18 cellular contexts compared by ENCODE assay signal in genomic region chrX:140163376-140164159, GRCh38.
A peak's percentile ranks its signal among the peaks of the same experiment; 100 is the strongest.
DNase-seq lines count a peak whose midpoint lies in the region; ATAC-seq and TF ChIP-seq lines count a peak whose summit lies in the region.
"Had no signal": no experiment of that assay in that cellular context is flagged by ENCODE, and none has a peak within 500 bp of the region (broad histone marks: within the 10 kb centered on the region; RNA-seq: fewer than 3 reads in every experiment).

No MANE protein-coding gene starts in this region.

- in situ Hi-C loops in astrocyte of the cerebellum (cut with HindIII; ENCODE audit: low sequenced_read_pairs), result no loop called here

- H3K4me1 Mint-ChIP-seq in GM23338, result no peaks in the 10 kb centered on the region

- no peaks in the 10 kb centered on the region for H3F3A ChIP-seq in GM23338 (replicated peaks; ENCODE audit: low read depth)

- no peaks in the 10 kb centered on the region for H3K4me1 ChIP-seq in GM23338 (ENCODE audit: insufficient read depth)
- H3K4me1 ChIP-seq: BE2C, Peyer's patch had no signal

- H3K4me2 ChIP-seq in GM23338, result no peak overlapping the region

- H3K36me3 Mint-ChIP-seq in GM23338 (ENCODE audit: low read depth), result no peaks in the 10 kb centered on the region

- H3K4me3 ChIP-seq in GM23338 (no peak overlapping the region), astrocyte of the cerebellum (ENCODE audit: low read depth, low read length) (no peak overlapping the region), fibroblast of mammary gland (ENCODE audit: control insufficient read depth, low read depth, low read length) (no peak overlapping the region)
- H3K4me3 ChIP-seq: Peyer's patch had no signal

- no peaks in the 10 kb centered on the region for H3K9me2 ChIP-seq in GM23338 (ENCODE audit: insufficient read depth)

- H3K9me3 Mint-ChIP-seq in GM23338, result no peaks in the 10 kb centered on the region

- no peak overlapping the region for H2AFZ ChIP-seq in GM23338

- no peaks in the 10 kb centered on the region for H3K79me2 ChIP-seq in GM23338 (replicated peaks; ENCODE audit: insufficient read depth)

- DNase-seq in GM23338 (ENCODE audit: low spot score) (no peak), astrocyte of the cerebellum (ENCODE audit: low read depth) (peak; percentile 79), fibroblast of mammary gland (ENCODE audit: low read depth) (peak; percentile 7), stromal cell of bone marrow (ENCODE audit: low read depth) (peak; percentile 34), NCI-H2081 (lab: John Stamatoyannopoulos, UW) (no peak)
- no peak for DNase-seq in activated CD4-positive, alpha-beta T cell treated with anti-CD3 and anti-CD28 coated beads for 48 hours
- DNase-seq: ACHN, BE2C, DMS 273 treated with DMSO at 0.1 percent for 48 hours, EL, NCI-H1092 treated with DMSO at 0.1 percent for 48 hours, NCI-H1694, NCI-H510A, NCI-H82, Peyer's patch, SHP77 treated with DMSO at 0.1 percent for 48 hours had no signal

- no peaks in the 10 kb centered on the region for H3K36me3 ChIP-seq in GM23338 (ENCODE audit: insufficient read depth)
- H3K36me3 ChIP-seq: BE2C, Peyer's patch had no signal

- no peaks in the 10 kb centered on the region for H4K20me1 ChIP-seq in GM23338 (replicated peaks; ENCODE audit: insufficient read depth)

- ATAC-seq in GM23338, result peak; percentile 52; the same call in 2 of the 3 replicates
- no peak for ATAC-seq in HG02885 (IDR thresholded peaks at IDR 0.05; ENCODE audit: poor library complexity, unreplicated experiment)
- ATAC-seq: HCT116 had no signal

- no peak overlapping the region for H3K27ac ChIP-seq in GM23338 (ENCODE audit: low read depth)
- H3K27ac ChIP-seq: Peyer's patch had no signal

- no peaks in the 10 kb centered on the region for H3K27me3 ChIP-seq in GM23338 (ENCODE audit: insufficient read depth)
- H3K27me3 ChIP-seq: BE2C, Peyer's patch had no signal

- H3K27ac Mint-ChIP-seq in GM23338, result no peak overlapping the region

- H3K27me3 Mint-ChIP-seq in GM23338 (ENCODE audit: insufficient read depth, low read depth, poor library complexity), result no peaks in the 10 kb centered on the region

- TF ChIP-seq CTCF in GM23338 (conservative IDR thresholded peaks at IDR 0.05; ENCODE audit: low read depth in 2 of 2), result peak in 1 of 2 experiments; percentile 58; a peak in 2 of 4 replicates
- no peak for TF ChIP-seq CTCF in astrocyte of the cerebellum (IDR thresholded peaks at IDR 0.05; ENCODE audit: low read depth, low read length, missing control alignments)
- TF ChIP-seq CTCF in fibroblast of mammary gland (conservative IDR thresholded peaks at IDR 0.05; ENCODE audit: control insufficient read depth, insufficient read depth, low read depth, low read length), result no peak

- no peak overlapping the region for H3K4me3 Mint-ChIP-seq in GM23338

TF ChIP-seq in GM23338, 12 proteins besides CTCF, POLR2A, EP300 and RAD21 (continues in another document):
- TF ChIP-seq CREB1 (CRISPR knock-in tag; IDR thresholded peaks at IDR 0.05; ENCODE audit: low read depth), result no peak
- TF ChIP-seq, protein P1, sequence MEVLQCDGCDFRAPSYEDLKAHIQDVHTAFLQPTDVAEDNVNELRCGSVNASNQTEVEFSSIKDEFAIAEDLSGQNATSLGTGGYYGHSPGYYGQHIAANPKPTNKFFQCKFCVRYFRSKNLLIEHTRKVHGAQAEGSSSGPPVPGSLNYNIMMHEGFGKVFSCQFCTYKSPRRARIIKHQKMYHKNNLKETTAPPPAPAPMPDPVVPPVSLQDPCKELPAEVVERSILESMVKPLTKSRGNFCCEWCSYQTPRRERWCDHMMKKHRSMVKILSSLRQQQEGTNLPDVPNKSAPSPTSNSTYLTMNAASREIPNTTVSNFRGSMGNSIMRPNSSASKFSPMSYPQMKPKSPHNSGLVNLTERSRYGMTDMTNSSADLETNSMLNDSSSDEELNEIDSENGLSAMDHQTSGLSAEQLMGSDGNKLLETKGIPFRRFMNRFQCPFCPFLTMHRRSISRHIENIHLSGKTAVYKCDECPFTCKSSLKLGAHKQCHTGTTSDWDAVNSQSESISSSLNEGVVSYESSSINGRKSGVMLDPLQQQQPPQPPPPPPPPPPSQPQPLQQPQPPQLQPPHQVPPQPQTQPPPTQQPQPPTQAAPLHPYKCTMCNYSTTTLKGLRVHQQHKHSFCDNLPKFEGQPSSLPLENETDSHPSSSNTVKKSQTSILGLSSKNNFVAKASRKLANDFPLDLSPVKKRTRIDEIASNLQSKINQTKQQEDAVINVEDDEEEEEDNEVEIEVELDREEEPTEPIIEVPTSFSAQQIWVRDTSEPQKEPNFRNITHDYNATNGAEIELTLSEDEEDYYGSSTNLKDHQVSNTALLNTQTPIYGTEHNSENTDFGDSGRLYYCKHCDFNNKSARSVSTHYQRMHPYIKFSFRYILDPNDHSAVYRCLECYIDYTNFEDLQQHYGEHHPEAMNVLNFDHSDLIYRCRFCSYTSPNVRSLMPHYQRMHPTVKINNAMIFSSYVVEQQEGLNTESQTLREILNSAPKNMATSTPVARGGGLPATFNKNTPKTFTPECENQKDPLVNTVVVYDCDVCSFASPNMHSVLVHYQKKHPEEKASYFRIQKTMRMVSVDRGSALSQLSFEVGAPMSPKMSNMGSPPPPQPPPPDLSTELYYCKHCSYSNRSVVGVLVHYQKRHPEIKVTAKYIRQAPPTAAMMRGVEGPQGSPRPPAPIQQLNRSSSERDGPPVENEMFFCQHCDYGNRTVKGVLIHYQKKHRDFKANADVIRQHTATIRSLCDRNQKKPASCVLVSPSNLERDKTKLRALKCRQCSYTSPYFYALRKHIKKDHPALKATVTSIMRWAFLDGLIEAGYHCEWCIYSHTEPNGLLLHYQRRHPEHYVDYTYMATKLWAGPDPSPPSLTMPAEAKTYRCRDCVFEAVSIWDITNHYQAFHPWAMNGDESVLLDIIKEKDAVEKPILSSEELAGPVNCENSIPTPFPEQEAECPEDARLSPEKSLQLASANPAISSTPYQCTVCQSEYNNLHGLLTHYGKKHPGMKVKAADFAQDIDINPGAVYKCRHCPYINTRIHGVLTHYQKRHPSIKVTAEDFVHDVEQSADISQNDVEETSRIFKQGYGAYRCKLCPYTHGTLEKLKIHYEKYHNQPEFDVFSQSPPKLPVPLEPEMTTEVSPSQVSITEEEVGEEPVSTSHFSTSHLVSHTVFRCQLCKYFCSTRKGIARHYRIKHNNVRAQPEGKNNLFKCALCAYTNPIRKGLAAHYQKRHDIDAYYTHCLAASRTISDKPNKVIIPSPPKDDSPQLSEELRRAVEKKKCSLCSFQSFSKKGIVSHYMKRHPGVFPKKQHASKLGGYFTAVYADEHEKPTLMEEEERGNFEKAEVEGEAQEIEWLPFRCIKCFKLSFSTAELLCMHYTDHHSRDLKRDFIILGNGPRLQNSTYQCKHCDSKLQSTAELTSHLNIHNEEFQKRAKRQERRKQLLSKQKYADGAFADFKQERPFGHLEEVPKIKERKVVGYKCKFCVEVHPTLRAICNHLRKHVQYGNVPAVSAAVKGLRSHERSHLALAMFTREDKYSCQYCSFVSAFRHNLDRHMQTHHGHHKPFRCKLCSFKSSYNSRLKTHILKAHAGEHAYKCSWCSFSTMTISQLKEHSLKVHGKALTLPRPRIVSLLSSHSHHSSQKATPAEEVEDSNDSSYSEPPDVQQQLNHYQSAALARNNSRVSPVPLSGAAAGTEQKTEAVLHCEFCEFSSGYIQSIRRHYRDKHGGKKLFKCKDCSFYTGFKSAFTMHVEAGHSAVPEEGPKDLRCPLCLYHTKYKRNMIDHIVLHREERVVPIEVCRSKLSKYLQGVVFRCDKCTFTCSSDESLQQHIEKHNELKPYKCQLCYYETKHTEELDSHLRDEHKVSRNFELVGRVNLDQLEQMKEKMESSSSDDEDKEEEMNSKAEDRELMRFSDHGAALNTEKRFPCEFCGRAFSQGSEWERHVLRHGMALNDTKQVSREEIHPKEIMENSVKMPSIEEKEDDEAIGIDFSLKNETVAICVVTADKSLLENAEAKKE (CRISPR knock-in tag; IDR thresholded peaks at IDR 0.05), result no peak
- TF ChIP-seq ZNF331 (CRISPR knock-in tag; IDR thresholded peaks at IDR 0.05; ENCODE audit: low read depth), result no peak
- TF ChIP-seq ZNF114 (CRISPR knock-in tag; IDR thresholded peaks at IDR 0.05), result no peak
- no peak for TF ChIP-seq JUNB (IDR thresholded peaks at IDR 0.05; ENCODE audit: unreplicated experiment)
- TF ChIP-seq EZH2phosphoT487 (IDR thresholded peaks at IDR 0.05; ENCODE audit: unreplicated experiment), result no peak
- TF ChIP-seq POLR2AphosphoS5 (IDR thresholded peaks at IDR 0.05; ENCODE audit: low read depth), result no peak
- TF ChIP-seq EZH2 (IDR thresholded peaks at IDR 0.05; ENCODE audit: low read depth, unreplicated experiment), result no peak
- no peak for TF ChIP-seq ETS1 (IDR thresholded peaks at IDR 0.05)

Comparison
In these comparisons a context has a peak if more than half of its experiments do, and no peak if none do; other contexts are left out.
1. DNase-seq: peak in astrocyte of the cerebellum (single experiment), fibroblast of mammary gland (single experiment) and stromal cell of bone marrow (single experiment); none in GM23338 (single experiment), activated CD4-positive, alpha-beta T cell treated with anti-CD3 and anti-CD28 coated beads for 48 hours (single experiment) and NCI-H2081 (0 of 2).